17 cellular contexts compared by ENCODE assay signal in genomic region chr7:8003077-8003476, GRCh38.
"Had no signal": no experiment of that assay in that cellular context is flagged by ENCODE, and none has a peak within 500 bp of the region (broad histone marks: within the 10 kb centered on the region; RNA-seq: fewer than 3 reads in every experiment).

No MANE protein-coding gene starts in this region.

- H3K4me3 ChIP-seq: esophagus muscularis mucosa, gastroesophageal sphincter, heart right ventricle, left ventricle myocardium inferior, thyroid gland had no signal

- H3K4me1 ChIP-seq: esophagus muscularis mucosa, gastroesophageal sphincter had no signal

- H3K27me3 ChIP-seq: esophagus muscularis mucosa, gastroesophageal sphincter, heart right ventricle, thyroid gland had no signal

- H3K9me3 ChIP-seq: esophagus muscularis mucosa, thyroid gland had no signal

- ATAC-seq: activated naive CD4-positive, alpha-beta T cell treated with anti-CD3 and anti-CD28 coated beads, Interleukin-2, amount 50 U/mL, for 72 hours; activated T-cell treated with anti-CD3 and anti-CD28 coated beads, Interleukin-2, amount 50 U/mL, for 72 hours; gastroesophageal sphincter; heart right ventricle; stimulated activated naive B cell treated with anti-CD40 and anti-IgM and Interleukin-4, amounts not matched to agents 10 μg/mL and 1 μg/mL and 100 μg/mL, for 72 hours had no signal

- H3K27ac ChIP-seq: esophagus muscularis mucosa, gastroesophageal sphincter, heart right ventricle, left ventricle myocardium inferior had no signal

- H3K27me3 Mint-ChIP-seq: stimulated activated naive B cell treated with anti-CD40 and anti-IgM and Interleukin-4, amounts not matched to agents 10 μg/mL and 1 μg/mL and 100 μg/mL, for 72 hours had no signal

- H3K27ac Mint-ChIP-seq: activated naive CD4-positive, alpha-beta T cell treated with anti-CD3 and anti-CD28 coated beads, Interleukin-2, amount 50 U/mL, for 72 hours; activated T-cell treated with anti-CD3 and anti-CD28 coated beads, Interleukin-2, amount 50 U/mL, for 72 hours; stimulated activated naive B cell treated with anti-CD40 and anti-IgM and Interleukin-4, amounts not matched to agents 10 μg/mL and 1 μg/mL and 100 μg/mL, for 72 hours had no signal

- DNase-seq: activated CD4-positive, alpha-beta T cell treated with anti-CD3 and anti-CD28 coated beads, Interleukin-2, amount 50 U/mL, for 1 hour; activated effector memory CD4-positive, alpha-beta T cell treated with anti-CD3 and anti-CD28 coated beads, Interleukin-2, amount 50 U/mL, for 16 hours; activated T-cell treated with anti-CD3 and anti-CD28 coated beads, Interleukin-2, amount 50 U/mL, for 72 hours; amniotic stem cell; effector CD4-positive, alpha-beta T cell; heart right ventricle; kidney glomerular epithelial cell; left ventricle myocardium inferior; mammary epithelial cell; nucleus accumbens; posterior cingulate gyrus; stimulated activated naive B cell treated with anti-CD40 and anti-IgM and Interleukin-4, amounts not matched to agents 10 μg/mL and 1 μg/mL and 100 μg/mL, for 72 hours; T1000; thyroid gland had no signal

- H3K4me3 Mint-ChIP-seq: activated T-cell treated with anti-CD3 and anti-CD28 coated beads, Interleukin-2, amount 50 U/mL, for 72 hours; stimulated activated naive B cell treated with anti-CD40 and anti-IgM and Interleukin-4, amounts not matched to agents 10 μg/mL and 1 μg/mL and 100 μg/mL, for 72 hours had no signal
